Comparison of ENCODE assay signal across 8 cellular contexts in the genomic region with DNA sequence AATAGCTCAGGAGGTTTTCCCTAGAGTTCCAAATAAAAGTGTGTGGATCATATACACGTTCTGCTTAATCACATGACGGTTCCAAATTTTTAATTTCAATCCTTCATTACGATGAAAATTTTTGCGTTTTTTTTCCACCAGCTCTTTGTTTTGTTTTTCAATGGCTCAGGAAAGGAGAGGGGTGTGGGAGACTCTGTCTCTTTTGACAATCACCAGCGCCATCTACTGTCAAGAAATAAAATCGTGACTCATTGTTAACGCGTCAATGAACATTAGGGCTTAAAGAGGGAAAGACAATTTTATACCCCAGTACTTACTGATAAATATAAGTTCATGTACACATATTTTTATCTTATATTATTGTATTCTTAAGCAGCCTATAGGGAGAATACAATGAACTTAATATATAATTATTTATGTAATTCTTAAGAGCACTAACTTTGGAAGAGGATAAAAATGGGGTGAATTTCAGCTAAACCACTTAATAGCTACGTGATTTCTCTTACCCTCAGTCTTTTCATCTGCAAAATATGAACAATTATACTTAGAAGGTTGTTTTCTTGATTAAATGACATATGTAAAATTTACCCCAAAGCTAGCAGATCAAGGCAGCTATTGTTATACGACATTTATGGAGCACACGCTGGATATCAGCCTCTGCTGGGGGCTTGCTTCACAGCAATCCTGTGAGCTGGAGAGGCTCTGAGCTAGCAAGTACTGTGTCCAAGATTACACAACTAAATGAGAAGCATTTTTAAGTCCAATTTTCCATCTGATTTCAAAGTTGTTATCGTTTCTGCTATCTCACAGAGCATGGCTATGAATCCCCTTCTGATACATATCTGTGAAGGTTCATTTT. TPM values are rescaled to one million over a fixed set of nuclear protein-coding genes. Genes with fewer than 3 reads are reported as not detected.
A peak's percentile ranks its signal among the peaks of the same experiment; 100 is the strongest.
DNase-seq lines count a peak whose midpoint lies in the region; TF ChIP-seq lines count a peak whose summit lies in the region.

No MANE protein-coding gene starts in this region.

- no peak for TF ChIP-seq POLR2A in testis (IDR thresholded peaks at IDR 0.05)

- H3K79me2 ChIP-seq in mammary epithelial cell (ENCODE audit: insufficient read depth, low read length), result no peaks in the 10 kb centered on the region

- TF ChIP-seq CTCF in mammary epithelial cell (conservative IDR thresholded peaks at IDR 0.05 in 1 of 2, IDR thresholded peaks at IDR 0.05 in 1 of 2; ENCODE audit: extremely low read depth in 1 of 2, insufficient read depth in 1 of 2, low read depth in 1 of 2, low read length in 2 of 2), result peak; percentile 38 to 64
- peak; percentile 60 for TF ChIP-seq CTCF in kidney epithelial cell (IDR thresholded peaks at IDR 0.05; ENCODE audit: insufficient read depth, low read length, poor library complexity, severe bottlenecking)
- peak; percentile 77 to 80 (median 78) for TF ChIP-seq CTCF in testis (IDR thresholded peaks at IDR 0.05)

- H3K4me1 ChIP-seq in mammary epithelial cell (ENCODE audit: insufficient read depth, low read length), result peaks cover 3% of the 10 kb centered on the region
- H3K4me1 ChIP-seq in testis, result peaks cover 8% of the 10 kb centered on the region

- dilution Hi-C loops in mammary epithelial cell (cut with HindIII; ENCODE audit: low sequenced_read_pairs), result no loop called here

- H3K9me3 ChIP-seq in mammary epithelial cell (replicated peaks; ENCODE audit: insufficient read depth, low read length) (no peaks in the 10 kb centered on the region), testis (no peaks in the 10 kb centered on the region)

- no peak overlapping the region for H3K4me3 ChIP-seq in mammary epithelial cell (replicated peaks in 1 of 3; ENCODE audit: insufficient read depth in 1 of 3, low read depth in 2 of 3, low read length in 3 of 3)
- H3K4me3 ChIP-seq in kidney epithelial cell (ENCODE audit: low read depth, low read length), result no peak overlapping the region
- H3K4me3 ChIP-seq in testis, result no peak overlapping the region

- no peaks in the 10 kb centered on the region for H3K27me3 ChIP-seq in mammary epithelial cell (ENCODE audit: insufficient read depth, low read length)
- H3K27me3 ChIP-seq in kidney epithelial cell (ENCODE audit: control insufficient read depth, insufficient read depth, low read length), result no peaks in the 10 kb centered on the region
- H3K27me3 ChIP-seq in testis, result no peaks in the 10 kb centered on the region

- H3K36me3 ChIP-seq in mammary epithelial cell (ENCODE audit: insufficient read depth, low read length) (no peaks in the 10 kb centered on the region), kidney epithelial cell (ENCODE audit: control insufficient read depth, insufficient read depth, low read length) (no peaks in the 10 kb centered on the region), testis (ENCODE audit: low read depth, missing control alignments) (no peaks in the 10 kb centered on the region)

- BruUV-seq in mammary epithelial cell (replicated peaks; lab: Mats Ljungman, UMichigan), result no TSS peak

- H3K27ac ChIP-seq in mammary epithelial cell (ENCODE audit: insufficient read depth, low read depth, low read length), result no peak overlapping the region
- H3K27ac ChIP-seq in testis, result no peak overlapping the region

- H3K9ac ChIP-seq in mammary epithelial cell (ENCODE audit: insufficient read depth, low read length), result no peak overlapping the region

- intact Hi-C loops in mammary epithelial cell (cut with micrococcal nuclease), result loop anchor here (1.0 to 10.0 kb wide), 10 partner anchors 45 to 1093 kb away; a partner anchor contains a TSS
- intact Hi-C loops in testis (cut with DNase I; ENCODE audit: low total_unique reads), result loop anchor here (5.0 kb wide), 1 partner anchor 480 kb away; no protein-coding TSS in a partner anchor

- no peak overlapping the region for H3K4me2 ChIP-seq in mammary epithelial cell (ENCODE audit: insufficient read depth, low read depth, low read length)

- no peak overlapping the region for H2AFZ ChIP-seq in mammary epithelial cell (ENCODE audit: low read depth, low read length)

- CTCF ChIA-PET in mammary epithelial cell (lab: Charles Lee; ENCODE audit: low non-redundant PET), result interaction anchor here (0.5 to 1.1 kb wide), 13 partner anchors 9 to 692 kb away, joined by 3 to 12 read pairs (median 4); no protein-coding TSS in a partner anchor

- peak; percentile 84 for DNase-seq in SIG-M5 treated with dmso at 0.1 percent for 504 hours (lab: John Stamatoyannopoulos, UW; ENCODE audit: unreplicated experiment)
- DNase-seq in SIG-M5 (lab: John Stamatoyannopoulos, UW), result no peak
- peak; percentile 48 for DNase-seq in HS-27A (ENCODE audit: low read depth)
- peak; percentile 70 for DNase-seq in NOMO-1 treated with DMSO at 0.1 percent for 48 hours (lab: John Stamatoyannopoulos, UW; ENCODE audit: unreplicated experiment)
- peak; percentile 46 for DNase-seq in mammary epithelial cell
- DNase-seq in kidney epithelial cell (ENCODE audit: low read depth), result no peak
- peak; percentile 24 for DNase-seq in testis
- DNase-seq in GM19240 (ENCODE audit: insufficient read length, low spot score), result no peak

- WGBS in mammary epithelial cell (ENCODE audit: low coverage, missing lambda C conversion rate), result 29% methylated on average over 12 of the region's 12 CpGs
- WGBS in testis, 2 donors, result 32 to 38% methylated on average over 12 of the region's 12 CpGs

- H4K20me1 ChIP-seq in mammary epithelial cell (ENCODE audit: insufficient read depth, low read length), result no peaks in the 10 kb centered on the region

- in situ Hi-C loops in mammary epithelial cell (cut with MboI; ENCODE audit: low sequenced_read_pairs in 2 of 2), result loop anchor here in 1 of 2 donors (10.0 kb wide), 1 partner anchor 463 kb away; no protein-coding TSS in a partner anchor

RNA-seq across cellular contexts. Expression of a gene that starts 47.4 kb away (rescaled TPM):
- 10 to 100 TPM in 1 of 2 donors, 1 to 10 TPM in 1; 5.4 to 12.5 TPM for total RNA-seq in mammary epithelial cell
- 3.1 TPM for polyA plus RNA-seq in mammary epithelial cell
- polyA minus RNA-seq in mammary epithelial cell, result not detected
- total RNA-seq in kidney epithelial cell, result 2.7 and 4.7 TPM in 2 replicates
- 10 to 100 TPM; 22.8 to 31.6 TPM for total RNA-seq in testis
- polyA plus RNA-seq in testis (ENCODE audit: insufficient read depth, low read depth, low replicate concordance), result 34.9 TPM

Comparison
In these comparisons a context has a peak if more than half of its experiments do, and no peak if none do; other contexts are left out.
1. DNase-seq: peak in SIG-M5 treated with dmso at 0.1 percent for 504 hours (single experiment), HS-27A (single experiment), NOMO-1 treated with DMSO at 0.1 percent for 48 hours (single experiment), mammary epithelial cell (single experiment) and testis (single experiment); none in SIG-M5 (single experiment), kidney epithelial cell (single experiment) and GM19240 (single experiment).
2. Peak in every context shown above with its lines, with median percentiles within 50 percentile points of each other: CTCF ChIP-seq.